ENCODE assay signal across 19 cellular contexts in genomic region chr9:89942643-89943042, GRCh38.
A peak's percentile ranks its signal among the peaks of the same experiment; 100 is the strongest.
DNase-seq lines count a peak whose midpoint lies in the region; ATAC-seq, FAIRE-seq and TF ChIP-seq lines count a peak whose summit lies in the region.
"Had no signal": no experiment of that assay in that cellular context is flagged by ENCODE, and none has a peak within 500 bp of the region (broad histone marks: within the 10 kb centered on the region; RNA-seq: fewer than 3 reads in every experiment).

No MANE protein-coding gene starts in this region.

- no peaks in the 10 kb centered on the region for H3K36me3 Mint-ChIP-seq in activated CD4-positive, alpha-beta T cell treated with anti-CD3 and anti-CD28 coated beads, Interleukin-2, amount 10 ng/mL, durations not matched to agents 7 days and 5 days (ENCODE audit: low read depth)
- H3K36me3 Mint-ChIP-seq in type B pancreatic cell = no peaks in the 10 kb centered on the region
- H3K36me3 Mint-ChIP-seq: CD8-positive, alpha-beta T cell had no signal

- FAIRE-seq in GM12892 (lab: Jason Lieb, UNC) = no peak
- FAIRE-seq: GM12891, GM18507, K562, RCC 7860 had no signal

- no peaks in the 10 kb centered on the region for H3K27me3 ChIP-seq in esophagus muscularis mucosa
- no peaks in the 10 kb centered on the region for H3K27me3 ChIP-seq in psoas muscle (ENCODE audit: insufficient read depth in 3 of 3, low read length in 2 of 3)

- H3K4me1 Mint-ChIP-seq in activated CD4-positive, alpha-beta T cell treated with anti-CD3 and anti-CD28 coated beads, Interleukin-2, amount 10 ng/mL, durations not matched to agents 7 days and 5 days = peaks cover 3% of the 10 kb centered on the region
- H3K4me1 Mint-ChIP-seq in type B pancreatic cell (ENCODE audit: unreplicated experiment) = peaks cover 19% of the 10 kb centered on the region

- POLR2A ChIA-PET in activated CD4-positive, alpha-beta T cell treated with anti-CD3 and anti-CD28 coated beads, Interleukin-2, amount 10 ng/mL, durations not matched to agents 7 days and 5 days (lab: Charles Lee) = no interaction called here

- H3K4me3 Mint-ChIP-seq in activated CD4-positive, alpha-beta T cell treated with anti-CD3 and anti-CD28 coated beads, Interleukin-2, amount 10 ng/mL, durations not matched to agents 7 days and 5 days = no peak overlapping the region
- no peak overlapping the region for H3K4me3 Mint-ChIP-seq in type B pancreatic cell
- H3K4me3 Mint-ChIP-seq: CD8-positive, alpha-beta T cell had no signal

- intact Hi-C loops in esophagus muscularis mucosa (cut with DNase I) (loop anchor here (5.0 to 10.0 kb wide), 2 partner anchors 60 to 338 kb away; partner anchors contain the start of gene GADD45G), psoas muscle (cut with DNase I) (no loop called here)

- H3K4me1 ChIP-seq in esophagus muscularis mucosa (peaks cover 12 to 59% (median 54%) of the 10 kb centered on the region in 4 donors), psoas muscle (peaks cover 21% of the 10 kb centered on the region)

- H3K27ac ChIP-seq in esophagus muscularis mucosa (replicated peaks in 1 of 4) (peak overlapping the region; percentile 54 to 79 (median 67)), psoas muscle (peak overlapping the region; percentile 58)

- TF ChIP-seq POLR2A in esophagus muscularis mucosa (IDR thresholded peaks at IDR 0.05; ENCODE audit: low read depth) = no peak
- TF ChIP-seq POLR2A in GM12892 (IDR thresholded peaks at IDR 0.05; ENCODE audit: low read depth, low read length) = no peak

- no peaks in the 10 kb centered on the region for H3K9me3 ChIP-seq in esophagus muscularis mucosa
- H3K9me3 ChIP-seq in psoas muscle = no peaks in the 10 kb centered on the region

- WGBS in esophagus muscularis mucosa = 95% methylated on average over 7 of the region's 7 CpGs
- WGBS in psoas muscle, 3 donors = 91 to 98% (median 95%) methylated on average over 7 of the region's 7 CpGs

- H3K36me3 ChIP-seq in esophagus muscularis mucosa (no peaks in the 10 kb centered on the region), psoas muscle (ENCODE audit: insufficient read depth in 1 of 2, low read depth in 1 of 2) (no peaks in the 10 kb centered on the region)

- no peaks in the 10 kb centered on the region for H3K9me3 Mint-ChIP-seq in activated CD4-positive, alpha-beta T cell treated with anti-CD3 and anti-CD28 coated beads, Interleukin-2, amount 10 ng/mL, durations not matched to agents 7 days and 5 days
- no peaks in the 10 kb centered on the region for H3K9me3 Mint-ChIP-seq in type B pancreatic cell
- H3K9me3 Mint-ChIP-seq: CD8-positive, alpha-beta T cell had no signal

- H3K4me3 ChIP-seq in esophagus muscularis mucosa (no peak overlapping the region), psoas muscle (no peak overlapping the region)
- H3K4me3 ChIP-seq: K562 had no signal

- TF ChIP-seq CTCF in esophagus muscularis mucosa (IDR thresholded peaks at IDR 0.05) = no peak
- no peak for TF ChIP-seq CTCF in psoas muscle (IDR thresholded peaks at IDR 0.05)
- TF ChIP-seq CTCF in type B pancreatic cell (conservative IDR thresholded peaks at IDR 0.05) = no peak

- no peak for TF ChIP-seq EP300 in esophagus muscularis mucosa (IDR thresholded peaks at IDR 0.05)

- peak overlapping the region; percentile 38 for H3K27ac Mint-ChIP-seq in activated CD4-positive, alpha-beta T cell treated with anti-CD3 and anti-CD28 coated beads, Interleukin-2, amount 10 ng/mL, durations not matched to agents 7 days and 5 days
- H3K27ac Mint-ChIP-seq in type B pancreatic cell = peak overlapping the region; percentile 25
- H3K27ac Mint-ChIP-seq: CD8-positive, alpha-beta T cell had no signal

- CTCF ChIA-PET in activated CD4-positive, alpha-beta T cell treated with anti-CD3 and anti-CD28 coated beads, Interleukin-2, amount 10 ng/mL, durations not matched to agents 7 days and 5 days (lab: Charles Lee) = interaction anchor here (1.1 kb wide), 1 partner anchor 9 kb away, joined by 4 read pairs; no protein-coding TSS in a partner anchor

- no peak for DNase-seq in activated CD4-positive, alpha-beta T cell treated with anti-CD3 and anti-CD28 coated beads, Interleukin-2, amount 10 ng/mL, durations not matched to agents 7 days and 5 days
- no peak for DNase-seq in activated CD4-positive, alpha-beta T cell treated with anti-CD3 and anti-CD28 coated beads for 4 hours
- no peak for DNase-seq in esophagus muscularis mucosa (ENCODE audit: extremely low spot score)
- no peak for DNase-seq in psoas muscle
- peak; percentile 36 for DNase-seq in type B pancreatic cell (ENCODE audit: extremely low spot score, unreplicated experiment)
- no peak for DNase-seq in RPMI8226
- no peak for DNase-seq in GM12892 (ENCODE audit: insufficient read length)
- DNase-seq in midbrain (lab: John Stamatoyannopoulos, UW) = no peak
- DNase-seq: AML-193; C1 segment of cervical spinal cord; CD8-positive, alpha-beta T cell; GOT3; NCI-H1092; NCI-H1930 had no signal

- ATAC-seq in psoas muscle = no peak
- ATAC-seq: CD8-positive, alpha-beta T cell; K562; Right ventricle myocardium inferior had no signal

- peaks cover 19% of the 10 kb centered on the region for H3K27me3 Mint-ChIP-seq in activated CD4-positive, alpha-beta T cell treated with anti-CD3 and anti-CD28 coated beads, Interleukin-2, amount 10 ng/mL, durations not matched to agents 7 days and 5 days
- peaks cover 19% of the 10 kb centered on the region for H3K27me3 Mint-ChIP-seq in type B pancreatic cell
